ENCODE assay signal across 10 cellular contexts in genomic region chr20:5843054-5843731, GRCh38.
DNase-seq lines count a peak whose midpoint lies in the region; ATAC-seq and TF ChIP-seq lines count a peak whose summit lies in the region.
"Had no signal": no experiment of that assay in that cellular context is flagged by ENCODE, and none has a peak within 500 bp of the region (broad histone marks: within the 10 kb centered on the region; RNA-seq: fewer than 3 reads in every experiment).

No MANE protein-coding gene starts in this region.

- TF ChIP-seq POLR2A in esophagus squamous epithelium (IDR thresholded peaks at IDR 0.05), result no peak

- no peaks in the 10 kb centered on the region for H3K36me3 ChIP-seq in esophagus squamous epithelium
- H3K36me3 ChIP-seq: upper lobe of left lung had no signal

- peaks cover 0 to 23% (median 4%) of the 10 kb centered on the region in 3 donors for H3K4me1 ChIP-seq in esophagus squamous epithelium

- intact Hi-C loops in esophagus squamous epithelium (cut with DNase I), result no loop called here

- H3K27ac ChIP-seq in esophagus squamous epithelium, result no peak overlapping the region
- H3K27ac ChIP-seq: upper lobe of left lung had no signal

- TF ChIP-seq CTCF in fibroblast of mammary gland (conservative IDR thresholded peaks at IDR 0.05; ENCODE audit: control insufficient read depth, insufficient read depth, low read depth, low read length) (no peak), esophagus squamous epithelium (IDR thresholded peaks at IDR 0.05) (no peak)

- no peaks in the 10 kb centered on the region for H3K9me3 ChIP-seq in esophagus squamous epithelium
- H3K9me3 ChIP-seq: upper lobe of left lung had no signal

- WGBS in esophagus squamous epithelium, 2 donors, result 39 to 51% methylated on average over 5 of the region's 5 CpGs

- H3K4me3 ChIP-seq in fibroblast of mammary gland (ENCODE audit: control insufficient read depth, low read depth, low read length) (no peak overlapping the region), esophagus squamous epithelium (no peak overlapping the region)
- H3K4me3 ChIP-seq: skin epidermis, upper lobe of left lung had no signal

- H3K27me3 ChIP-seq in esophagus squamous epithelium, result no peaks in the 10 kb centered on the region
- H3K27me3 ChIP-seq: upper lobe of left lung had no signal

- peak; percentile 37 for ATAC-seq in GM18508 (IDR thresholded peaks at IDR 0.05; ENCODE audit: insufficient read depth, unreplicated experiment)
- peak; percentile 73 for ATAC-seq in GM21528 (IDR thresholded peaks at IDR 0.05; ENCODE audit: low FRiP score, unreplicated experiment)
- ATAC-seq in HG03439 (IDR thresholded peaks at IDR 0.05; ENCODE audit: unreplicated experiment), result peak; percentile 58

- DNase-seq in fibroblast of mammary gland (ENCODE audit: low read depth) (peak; percentile 41), NCI-H226 (no peak), occipital lobe (lab: John Stamatoyannopoulos, UW) (no peak), islet precursor cell (no peak), esophagus squamous epithelium (lab: John Stamatoyannopoulos, UW) (no peak)
- DNase-seq: upper lobe of left lung had no signal
